ENCODE assay signal across 12 cellular contexts in genomic region chr5:5335708-5336211, GRCh38.
DNase-seq lines count a peak whose midpoint lies in the region; ATAC-seq and TF ChIP-seq lines count a peak whose summit lies in the region.
"Had no signal": no experiment of that assay in that cellular context is flagged by ENCODE, and none has a peak within 500 bp of the region (broad histone marks: within the 10 kb centered on the region; RNA-seq: fewer than 3 reads in every experiment).

No MANE protein-coding gene starts in this region.

- DNase-seq in HCT116 (ENCODE audit: low read depth, low spot score): peak; percentile 13
- peak; percentile 31 for DNase-seq in glomerular endothelial cell (ENCODE audit: extremely low read depth, low read depth, low spot score)
- DNase-seq in left ventricle myocardium superior: no peak
- DNase-seq in effector memory CD8-positive, alpha-beta T cell: no peak
- no peak for DNase-seq in activated CD4-positive, alpha-beta T cell treated with anti-CD3 and anti-CD28 coated beads for 1 hour
- no peak for DNase-seq in NOMO-1 (lab: John Stamatoyannopoulos, UW; ENCODE audit: unreplicated experiment in 2 of 2)
- DNase-seq: DMS 273 treated with DMSO at 0.1 percent for 48 hours had no signal

- peaks cover 33 to 36% of the 10 kb centered on the region in 2 experiments for H3K4me1 ChIP-seq in HCT116 (ENCODE audit: control insufficient read depth in 1 of 2, insufficient read depth in 2 of 2, low read length in 2 of 2)
- peaks cover 37% of the 10 kb centered on the region for H3K4me1 ChIP-seq in skeletal muscle satellite cell (ENCODE audit: control insufficient read depth, insufficient read depth, low read length)

- peak; percentile 63 for ATAC-seq in HCT116
- ATAC-seq in left ventricle myocardium superior: no peak
- no peak for ATAC-seq in effector memory CD8-positive, alpha-beta T cell (replicated peaks)
- ATAC-seq: gastroesophageal sphincter had no signal

- RAD21 ChIA-PET in HCT116 (lab: Charles Lee; ENCODE audit: low non-redundant PET in 1 of 2, low total read pairs in 2 of 2, uncharacterized antibody in 2 of 2, unreplicated experiment in 2 of 2): no interaction called here

- H4K20me1 ChIP-seq in HCT116 (ENCODE audit: insufficient read depth): no peaks in the 10 kb centered on the region

- H3K9ac ChIP-seq in HCT116 (ENCODE audit: low read length) (no peak overlapping the region), skeletal muscle satellite cell (ENCODE audit: low read depth, low read length) (peak overlapping the region; percentile 1)

- TF ChIP-seq CTCF in HCT116 (IDR thresholded peaks at IDR 0.05 in 2 of 3, conservative IDR thresholded peaks at IDR 0.05 in 1 of 3; ENCODE audit: borderline replicate concordance in 1 of 3, insufficient read depth in 1 of 3, low read depth in 2 of 3, low read length in 2 of 3): no peak
- TF ChIP-seq CTCF in VCaP (conservative IDR thresholded peaks at IDR 0.05): no peak

- H3K27ac Mint-ChIP-seq in effector memory CD8-positive, alpha-beta T cell: no peak overlapping the region

- H3K9me3 Mint-ChIP-seq in effector memory CD8-positive, alpha-beta T cell: peaks cover 4 to 6% of the 10 kb centered on the region in 2 donors

- CTCF ChIA-PET in HCT116 (lab: Charles Lee): no interaction called here

- no peak for TF ChIP-seq RAD21 in HCT116 (IDR thresholded peaks at IDR 0.05; ENCODE audit: low read depth)

- H3K36me3 ChIP-seq in HCT116 (ENCODE audit: control insufficient read depth in 1 of 2, insufficient read depth in 2 of 2, low read length in 2 of 2) (no peaks in the 10 kb centered on the region), skeletal muscle satellite cell (ENCODE audit: insufficient read depth, low read length) (no peaks in the 10 kb centered on the region)
- H3K36me3 ChIP-seq: cardiac muscle cell, gastroesophageal sphincter had no signal

- H3K9me3 ChIP-seq in HCT116 (ENCODE audit: control insufficient read depth in 1 of 2, insufficient read depth in 1 of 2, low read depth in 1 of 2, low read length in 2 of 2): no peaks in the 10 kb centered on the region
- H3K9me3 ChIP-seq in skeletal muscle satellite cell (replicated peaks; ENCODE audit: low read length): no peaks in the 10 kb centered on the region
- H3K9me3 ChIP-seq: gastroesophageal sphincter had no signal

- H3K4me3 ChIP-seq in HCT116 (replicated peaks in 1 of 2; ENCODE audit: low read depth in 1 of 2, low read length in 2 of 2) (no peak overlapping the region), skeletal muscle satellite cell (ENCODE audit: low read length) (no peak overlapping the region)
- H3K4me3 ChIP-seq: cardiac muscle cell, gastroesophageal sphincter, skin epidermis had no signal

- no peaks in the 10 kb centered on the region for H3K79me2 ChIP-seq in HCT116 (ENCODE audit: insufficient read depth, low read length)

- H3K4me2 ChIP-seq in HCT116 (ENCODE audit: low read length) (peak overlapping the region; percentile 50), skeletal muscle satellite cell (ENCODE audit: low read length) (peak overlapping the region; percentile 58)

- H3K27me3 ChIP-seq in HCT116 (ENCODE audit: insufficient read depth, low read length) (no peaks in the 10 kb centered on the region), skeletal muscle satellite cell (ENCODE audit: control insufficient read depth, insufficient read depth, low read length) (peaks cover 1% of the 10 kb centered on the region)
- H3K27me3 ChIP-seq: cardiac muscle cell, gastroesophageal sphincter had no signal

- H3K4me3 Mint-ChIP-seq in effector memory CD8-positive, alpha-beta T cell: no peak overlapping the region

- peak overlapping the region; percentile 25; the same call in 1 of the 2 replicates for H3K27ac ChIP-seq in HCT116 (ENCODE audit: low read depth, low read length)
- H3K27ac ChIP-seq in VCaP: peak overlapping the region; percentile 28; the same call in 1 of the 2 replicates
- H3K27ac ChIP-seq: cardiac muscle cell, gastroesophageal sphincter, skin epidermis had no signal

- no peaks in the 10 kb centered on the region for H3K4me1 Mint-ChIP-seq in effector memory CD8-positive, alpha-beta T cell (ENCODE audit: low read depth in 2 of 2)

- intact Hi-C loops in HCT116 (cut with micrococcal nuclease): no loop called here
- intact Hi-C loops in left ventricle myocardium superior (cut with micrococcal nuclease): no loop called here

- H3K9me2 ChIP-seq in HCT116 (ENCODE audit: insufficient read depth): no peaks in the 10 kb centered on the region

- peaks cover 1 to 9% of the 10 kb centered on the region in 2 donors for H3K27me3 Mint-ChIP-seq in effector memory CD8-positive, alpha-beta T cell

- no peak for TF ChIP-seq POLR2A in HCT116 (IDR thresholded peaks at IDR 0.05; ENCODE audit: borderline replicate concordance, extremely low read depth, insufficient read depth, insufficient read length)

- H2AFZ ChIP-seq in HCT116 (ENCODE audit: low read depth, low read length, poor library complexity, severe bottlenecking): no peak overlapping the region

- no peaks in the 10 kb centered on the region for H3K36me3 Mint-ChIP-seq in effector memory CD8-positive, alpha-beta T cell (ENCODE audit: insufficient read depth)

- POLR2A ChIA-PET in HCT116 (lab: Charles Lee): no interaction called here

- no TSS peak for BruUV-seq in HCT116 (replicated peaks; lab: Mats Ljungman, UMichigan)

TF ChIP-seq in HCT116, 20 proteins besides CTCF, POLR2A, EP300 and RAD21:
- TF ChIP-seq CEBPB (IDR thresholded peaks at IDR 0.05; ENCODE audit: low read depth) (0 out of 2 replicates have a peak, but pooled peaks have one; percentile 2), ZBTB33 (IDR thresholded peaks at IDR 0.05; ENCODE audit: extremely low read depth, insufficient replicate concordance, low read length) (no peak), FOSL1 (IDR thresholded peaks at IDR 0.05; ENCODE audit: low read depth) (peak; percentile 17; the same call in 1 of the 2 replicates)
TF ChIP-seq in HCT116: peak in this region for 2.

Comparison
In these comparisons a context has a peak if more than half of its experiments do, and no peak if none do; other contexts are left out.
1. DNase-seq: peak in HCT116 (single experiment) and glomerular endothelial cell (single experiment); none in left ventricle myocardium superior (single experiment), effector memory CD8-positive, alpha-beta T cell (0 of 3), activated CD4-positive, alpha-beta T cell treated with anti-CD3 and anti-CD28 coated beads for 1 hour (single experiment) and NOMO-1 (0 of 2).